ENCODE assay signal across 8 cellular contexts in genomic region chr5:159198063-159199036, GRCh38. TPM values are rescaled to one million over a fixed set of nuclear protein-coding genes. Genes with fewer than 3 reads are reported as not detected.
DNase-seq lines count a peak whose midpoint lies in the region; ATAC-seq and TF ChIP-seq lines count a peak whose summit lies in the region.

No MANE protein-coding gene starts in this region.

- H3K4me1 Mint-ChIP-seq in activated naive CD4-positive, alpha-beta T cell treated with anti-CD3 and anti-CD28 coated beads for 36 hours (ENCODE audit: low read depth), result peaks cover 74% of the 10 kb centered on the region

- POLR2A ChIA-PET in PC-3 (lab: Charles Lee; ENCODE audit: unreplicated experiment), result no interaction called here

- no peak for DNase-seq in activated naive CD4-positive, alpha-beta T cell treated with anti-CD3 and anti-CD28 coated beads for 36 hours
- DNase-seq in activated naive CD4-positive, alpha-beta T cell (lab: John Stamatoyannopoulos, UW), result no peak
- DNase-seq in PC-3 (no peak), activated gamma-delta T cell (lab: John Stamatoyannopoulos, UW) (no peak), COLO668 (lab: John Stamatoyannopoulos, UW; ENCODE audit: unreplicated experiment) (no peak), A172 (ENCODE audit: low spot score) (no peak)
- DNase-seq in stimulated activated naive CD8-positive, alpha-beta T cell treated with anti-CD3 and anti-CD28 coated beads, Interleukin-15, Interleukin-2, amounts not matched to agents 100 U/mL and 50 U/mL, for 24 hours, result no peak

- H3K9me3 Mint-ChIP-seq in activated naive CD4-positive, alpha-beta T cell treated with anti-CD3 and anti-CD28 coated beads for 36 hours, result no peaks in the 10 kb centered on the region

- H3K9me2 ChIP-seq in PC-3 (replicated peaks; ENCODE audit: low read length), result no peaks in the 10 kb centered on the region

- H3K36me3 Mint-ChIP-seq in activated naive CD4-positive, alpha-beta T cell treated with anti-CD3 and anti-CD28 coated beads for 36 hours (ENCODE audit: low read depth), result peaks cover 54% of the 10 kb centered on the region

- H3K9me3 ChIP-seq in PC-3 (ENCODE audit: low read length), result no peaks in the 10 kb centered on the region

- H3K4me3 Mint-ChIP-seq in activated naive CD4-positive, alpha-beta T cell treated with anti-CD3 and anti-CD28 coated beads for 36 hours, result no peak overlapping the region

- no peak overlapping the region for H3K9ac ChIP-seq in PC-3 (ENCODE audit: low read length)

- ATAC-seq in HG02938 (IDR thresholded peaks at IDR 0.05; ENCODE audit: unreplicated experiment), result peak; percentile 95
- 0 out of 2 replicates have a peak, but pooled peaks have one; percentile 27 for ATAC-seq in PC-3
- peak; percentile 84 for ATAC-seq in stimulated activated naive CD8-positive, alpha-beta T cell treated with anti-CD3 and anti-CD28 coated beads, Interleukin-15, Interleukin-2, amounts not matched to agents 100 U/mL and 50 U/mL, for 24 hours

- no peaks in the 10 kb centered on the region for H4K20me1 ChIP-seq in PC-3 (ENCODE audit: low read length)

- no TSS peak for BruUV-seq in PC-3 (replicated peaks; lab: Mats Ljungman, UMichigan)

- no peak overlapping the region for H3K27ac ChIP-seq in PC-3 (ENCODE audit: low read length)

- intact Hi-C loops in activated naive CD4-positive, alpha-beta T cell treated with anti-CD3 and anti-CD28 coated beads for 36 hours (cut with micrococcal nuclease), result loop anchor here (1.0 kb wide), 1 partner anchor 8 kb away; no protein-coding TSS in a partner anchor
- intact Hi-C loops in PC-3 (cut with micrococcal nuclease), result no loop called here

- no peak overlapping the region for H3K4me2 ChIP-seq in PC-3 (ENCODE audit: low read length)

- TF ChIP-seq CTCF in PC-3 (conservative IDR thresholded peaks at IDR 0.05; ENCODE audit: low read depth, low read length), result no peak

- H3K27ac Mint-ChIP-seq in activated naive CD4-positive, alpha-beta T cell treated with anti-CD3 and anti-CD28 coated beads for 36 hours, result peak overlapping the region; percentile 55

- H3K27me3 ChIP-seq in PC-3 (ENCODE audit: low read length), result no peaks in the 10 kb centered on the region

- H3K4me3 ChIP-seq in PC-3 (ENCODE audit: low read length), result no peak overlapping the region

- no peaks in the 10 kb centered on the region for H3F3A ChIP-seq in PC-3 (ENCODE audit: low read length, unreplicated experiment)

- CTCF ChIA-PET in activated naive CD4-positive, alpha-beta T cell treated with anti-CD3 and anti-CD28 coated beads for 36 hours (lab: Charles Lee), result interaction anchor here (0.6 to 4.1 kb wide), 5 partner anchors 13 to 119 kb away, joined by 3 to 19 read pairs (median 5); no protein-coding TSS in a partner anchor
- CTCF ChIA-PET in PC-3 (lab: Charles Lee), result no interaction called here

- no peaks in the 10 kb centered on the region for H3K4me1 ChIP-seq in PC-3 (ENCODE audit: insufficient read depth, low read length)

- H3K27me3 Mint-ChIP-seq in activated naive CD4-positive, alpha-beta T cell treated with anti-CD3 and anti-CD28 coated beads for 36 hours (ENCODE audit: low read depth), result no peaks in the 10 kb centered on the region

- H2AFZ ChIP-seq in PC-3 (ENCODE audit: low read length), result no peak overlapping the region

- H3K36me3 ChIP-seq in PC-3 (ENCODE audit: low read depth, low read length), result peaks cover 10% of the 10 kb centered on the region; the same call in 1 of the 2 replicates

- H3K79me2 ChIP-seq in PC-3 (ENCODE audit: low read length), result peaks cover 67% of the 10 kb centered on the region

RNA-seq across cellular contexts. Expression of gene RNF145, which starts 11.0 kb away (rescaled TPM):
- total RNA-seq in activated naive CD4-positive, alpha-beta T cell treated with anti-CD3 and anti-CD28 coated beads for 36 hours, result 10 to 100 TPM; 70.0 to 75.3 TPM
- total RNA-seq in PC-3 (2014; rRNA removed), result 13.7 and 21.8 TPM in 2 replicates
- 117 and 122 TPM in 2 replicates for total RNA-seq in A172 (2014; rRNA removed; shearing (Covaris generic))

Comparison
In these comparisons a context has a peak if more than half of its experiments do, and no peak if none do; other contexts are left out.
1. ATAC-seq: peak in every context shown above with its lines; median percentile 95 in HG02938; 84 in stimulated activated naive CD8-positive, alpha-beta T cell treated with anti-CD3 and anti-CD28 coated beads, Interleukin-15, Interleukin-2, amounts not matched to agents 100 U/mL and 50 U/mL, for 24 hours; 27 in PC-3.